In genomic region chr11:65129649-65130441, GRCh38 we compare ENCODE assay signal across 1 cellular context.
TF ChIP-seq lines count a peak whose summit lies in the region.

No MANE protein-coding gene starts in this region.

TF ChIP-seq in HepG2, 621 proteins besides CTCF, POLR2A, EP300 and RAD21:
- TF ChIP-seq ZNF841 (CRISPR knock-in tag; IDR thresholded peaks at IDR 0.05; ENCODE audit: borderline replicate concordance) (no peak), RBFOX2 (IDR thresholded peaks at IDR 0.05; ENCODE audit: low read depth, low read length) (peak; percentile 63), SNAPC2 (CRISPR knock-in tag; IDR thresholded peaks at IDR 0.05) (no peak), DPF2 (CRISPR knock-in tag; IDR thresholded peaks at IDR 0.05; ENCODE audit: borderline replicate concordance, low read depth) (no peak), AGO1 (IDR thresholded peaks at IDR 0.05; ENCODE audit: low read depth, low read length, poor library complexity, severe bottlenecking) (peak; percentile 41), MAFG (CRISPR knock-in tag; IDR thresholded peaks at IDR 0.05) (no peak), AGO2 (optimal IDR thresholded peaks at IDR 0.05; ENCODE audit: low read depth, low read length) (peak; percentile 93)
